In genomic region chr11:111819161-111820058, GRCh38 we compare ENCODE assay signal across 9 cellular contexts. TPM values are rescaled to one million over a fixed set of nuclear protein-coding genes. Genes with fewer than 3 reads are reported as not detected.
DNase-seq lines count a peak whose midpoint lies in the region; ATAC-seq and TF ChIP-seq lines count a peak whose summit lies in the region.
"Had no signal": no experiment of that assay in that cellular context is flagged by ENCODE, and none has a peak within 500 bp of the region (broad histone marks: within the 10 kb centered on the region; RNA-seq: fewer than 3 reads in every experiment).

No MANE protein-coding gene starts in this region.

- TF ChIP-seq CTCF in AG10803 (conservative IDR thresholded peaks at IDR 0.05; ENCODE audit: low read length), result no peak

- ATAC-seq in esophagus mucosa, result peak; percentile 10
- ATAC-seq: activated naive CD4-positive, alpha-beta T cell treated with anti-CD3 and anti-CD28 coated beads, Interleukin-2, amount 50 U/mL, for 72 hours had no signal

- no peaks in the 10 kb centered on the region for H3K9me3 ChIP-seq in muscle layer of duodenum (ENCODE audit: control insufficient read depth in 1 of 2, low read length in 2 of 2)

- no peaks in the 10 kb centered on the region for H3K36me3 ChIP-seq in muscle layer of duodenum (ENCODE audit: control insufficient read depth in 1 of 2, insufficient read depth in 2 of 2, low read length in 2 of 2)

- peak overlapping the region; percentile 10 for H3K27ac ChIP-seq in muscle layer of duodenum (ENCODE audit: low read length)

- no peaks in the 10 kb centered on the region for H3K27me3 ChIP-seq in muscle layer of duodenum (ENCODE audit: low read depth, low read length)

- peaks cover 0 to 22% of the 10 kb centered on the region in 2 donors for H3K4me1 ChIP-seq in muscle layer of duodenum (ENCODE audit: control insufficient read depth in 1 of 2, insufficient read depth in 2 of 2, low read length in 2 of 2)

- DNase-seq in AG10803 (ENCODE audit: low read depth) (peak; percentile 94), NCI-H82 treated with DMSO at 0.1 percent for 48 hours (lab: John Stamatoyannopoulos, UW; ENCODE audit: unreplicated experiment) (peak; percentile 19), ureter (ENCODE audit: low spot score) (no peak), activated gamma-delta T cell (lab: John Stamatoyannopoulos, UW) (no peak), NCI-H345 (lab: John Stamatoyannopoulos, UW) (no peak)
- no peak for DNase-seq in stimulated activated naive CD4-positive, alpha-beta T cell treated with Interleukin-2 at 50 U/mL for 16 hours (lab: John Stamatoyannopoulos, UW)

- H3K4me3 ChIP-seq in AG10803 (ENCODE audit: low read length) (no peak overlapping the region), muscle layer of duodenum (ENCODE audit: low read depth in 1 of 2, low read length in 2 of 2) (no peak overlapping the region)

RNA-seq across cellular contexts. Expression of gene ALG9, which starts 52.0 kb away (rescaled TPM):
- total RNA-seq in esophagus mucosa (20.7 TPM), ureter (33.5 TPM)

RNA-seq across cellular contexts. Expression of gene PPP2R1B, which starts 53.2 kb away (rescaled TPM):
- total RNA-seq in esophagus mucosa (28.7 TPM), ureter (27.5 TPM)

RNA-seq across cellular contexts. Expression of gene FDXACB1, which starts 59.6 kb away (rescaled TPM):
- total RNA-seq in esophagus mucosa (1.8 TPM), ureter (3.8 TPM)

RNA-seq across cellular contexts. Expression of gene CFAP68, which starts 59.9 kb away (rescaled TPM):
- 22.5 TPM for total RNA-seq in esophagus mucosa
- total RNA-seq in ureter, result 50.9 TPM

Comparison
In these comparisons a context has a peak if more than half of its experiments do, and no peak if none do; other contexts are left out.
1. DNase-seq: peak in AG10803 (single experiment) and NCI-H82 treated with DMSO at 0.1 percent for 48 hours (single experiment); none in ureter (single experiment), stimulated activated naive CD4-positive, alpha-beta T cell treated with Interleukin-2 at 50 U/mL for 16 hours (single experiment), activated gamma-delta T cell (single experiment) and NCI-H345 (single experiment).